Comparison of ENCODE assay signal across 8 cellular contexts in the genomic region with DNA sequence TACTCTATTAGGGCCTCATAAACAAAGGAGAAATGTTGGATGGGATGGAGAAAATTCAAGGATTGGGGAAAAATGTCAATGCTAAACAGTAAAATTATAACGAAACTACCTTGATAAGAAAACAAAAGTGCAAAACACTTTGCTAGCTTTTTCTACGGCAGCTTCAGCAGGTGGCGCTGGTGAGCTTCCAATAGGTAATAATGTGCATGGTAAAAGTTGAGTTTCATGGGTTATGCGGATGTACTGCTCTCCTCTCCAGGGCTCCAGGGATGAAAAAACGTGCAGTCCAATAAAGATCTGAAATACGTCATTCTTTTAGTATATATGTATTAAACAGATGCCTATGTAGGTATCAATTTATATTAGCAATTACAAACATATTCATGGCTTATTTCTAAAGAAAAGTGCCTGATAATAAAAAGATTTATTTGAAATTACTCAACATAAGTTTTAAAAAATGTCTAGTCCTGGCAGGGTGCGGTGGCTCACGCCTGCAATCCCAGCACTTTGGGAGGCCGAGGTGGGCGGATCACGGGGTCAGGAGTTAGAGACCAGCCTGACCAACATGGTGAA.
A peak's percentile ranks its signal among the peaks of the same experiment; 100 is the strongest.
DNase-seq lines count a peak whose midpoint lies in the region; ATAC-seq and TF ChIP-seq lines count a peak whose summit lies in the region.

No MANE protein-coding gene starts in this region.

- no peak overlapping the region for H3K23ac ChIP-seq in IMR-90 (ENCODE audit: low read depth, low read length)

- no peak overlapping the region for H2BK120ac ChIP-seq in IMR-90 (ENCODE audit: low read depth, low read length)

- TF ChIP-seq RAD21 in IMR-90 (IDR thresholded peaks at IDR 0.05; ENCODE audit: low read length), result peak; percentile 93

- peak; percentile 89 for ATAC-seq in GM21529 (IDR thresholded peaks at IDR 0.05; ENCODE audit: unreplicated experiment)
- ATAC-seq in IMR-90 (ENCODE audit: low read depth), result peak; percentile 56; the same call in 1 of the 2 replicates
- ATAC-seq in left lobe of liver, result peak; percentile 83

- H3K27ac ChIP-seq in IMR-90 (ENCODE audit: insufficient read depth, low read length) (no peak overlapping the region), PC-9 (no peak overlapping the region)

- DNase-seq in NCI-H1417 (lab: John Stamatoyannopoulos, UW) (peak; percentile 38 to 82 (median 55)), NCI-H1417 treated with DMSO at 0.1 percent for 48 hours (lab: John Stamatoyannopoulos, UW) (no peak), IMR-90 (peak; percentile 66), PC-9 (peak; percentile 20 to 36), T47D (ENCODE audit: low read depth in 1 of 2, low spot score in 1 of 2) (peak; percentile 26 to 70), left lobe of liver (ENCODE audit: low spot score) (peak; percentile 49)
- DNase-seq in stimulated activated CD8-positive, alpha-beta memory T cell treated with anti-CD3 and anti-CD28 coated beads, Interleukin-4, amount 100 ng/mL, for 48 hours, result peak; percentile 71

- no peaks in the 10 kb centered on the region for H3K36me3 ChIP-seq in IMR-90 (ENCODE audit: control insufficient read depth, insufficient read depth, low read length)
- no peaks in the 10 kb centered on the region for H3K36me3 ChIP-seq in PC-9 (ENCODE audit: low read depth)

- no peak overlapping the region for H4K8ac ChIP-seq in IMR-90 (ENCODE audit: low read depth in 2 of 2, low read length in 2 of 2)

- intact Hi-C loops in IMR-90 (cut with micrococcal nuclease), result loop anchor here (10.0 kb wide), 1 partner anchor 643 kb away; no protein-coding TSS in a partner anchor
- intact Hi-C loops in PC-9 (cut with micrococcal nuclease; ENCODE audit: unreplicated experiment), result loop anchor here (5.0 kb wide), 2 partner anchors 340 to 1495 kb away; no protein-coding TSS in a partner anchor

- H3K79me1 ChIP-seq in IMR-90 (ENCODE audit: low read depth in 1 of 2, low read length in 2 of 2), result no peaks in the 10 kb centered on the region

- H3K79me2 ChIP-seq in PC-9 (ENCODE audit: low read depth), result no peaks in the 10 kb centered on the region

- TF ChIP-seq CTCF in IMR-90 (conservative IDR thresholded peaks at IDR 0.05; ENCODE audit: low read depth, low read length) (peak; percentile 90), PC-9 (conservative IDR thresholded peaks at IDR 0.05) (peak; percentile 87)

- no peaks in the 10 kb centered on the region for H3K9me2 ChIP-seq in PC-9 (ENCODE audit: insufficient read depth)

- no peak overlapping the region for H2AK5ac ChIP-seq in IMR-90 (ENCODE audit: low read depth, low read length)

- H3K4ac ChIP-seq in IMR-90 (ENCODE audit: low read depth, low read length), result no peak overlapping the region

- 0 out of 2 replicates have a peak, but pooled peaks have one; percentile 44 for TF ChIP-seq POLR2A in IMR-90 (IDR thresholded peaks at IDR 0.05; ENCODE audit: low read depth, low read length)

- no peak overlapping the region for H3K18ac ChIP-seq in IMR-90 (ENCODE audit: low read depth, low read length)

- H3K14ac ChIP-seq in IMR-90 (replicated peaks; ENCODE audit: low read depth, low read length), result no peak overlapping the region

- H2AK9ac ChIP-seq in IMR-90 (replicated peaks; ENCODE audit: low read depth, low read length, poor library complexity), result no peak overlapping the region

- no peaks in the 10 kb centered on the region for H3K9me1 ChIP-seq in IMR-90 (ENCODE audit: insufficient read depth, low read length)

- no peak overlapping the region for H4K91ac ChIP-seq in IMR-90 (ENCODE audit: insufficient read depth, low read depth, low read length)

- H3K9ac ChIP-seq in IMR-90 (ENCODE audit: low read depth, low read length), result no peak overlapping the region

- H3K4me3 ChIP-seq in IMR-90 (ENCODE audit: insufficient read depth, low read depth, low read length) (no peak overlapping the region), PC-9 (no peak overlapping the region; the same call in 1 of the 2 replicates)

- whole genome bisulfite sequencing in IMR-90 (ENCODE audit: extremely low coverage in 2 of 2, insufficient read length in 1 of 2), 2 experiments, result no CpG with 5 or more reads among the region's 11 CpGs

- no peaks in the 10 kb centered on the region for H3K9me3 ChIP-seq in IMR-90 (ENCODE audit: control insufficient read depth, insufficient read depth, low read length)
- no peaks in the 10 kb centered on the region for H3K9me3 ChIP-seq in PC-9 (ENCODE audit: insufficient read depth, low read depth)

- H3K27me3 ChIP-seq in IMR-90 (ENCODE audit: control insufficient read depth, insufficient read depth, low read length) (no peaks in the 10 kb centered on the region), PC-9 (ENCODE audit: insufficient read depth, low read depth) (no peaks in the 10 kb centered on the region)

- H3K4me2 ChIP-seq in IMR-90 (ENCODE audit: low read depth, low read length), result peak overlapping the region; percentile 51; the same call in 1 of the 2 replicates
- H3K4me2 ChIP-seq in PC-9, result peak overlapping the region; percentile 53

- H2AFZ ChIP-seq in IMR-90 (replicated peaks; ENCODE audit: low read length, poor library complexity) (no peak overlapping the region), PC-9 (peak overlapping the region; percentile 1; the same call in 1 of the 2 replicates)

- POLR2A ChIA-PET in IMR-90 (lab: Charles Lee; ENCODE audit: unreplicated experiment) (no interaction called here), PC-9 (lab: Charles Lee; ENCODE audit: unreplicated experiment) (no interaction called here)

- H3K4me1 ChIP-seq in IMR-90 (ENCODE audit: control insufficient read depth, insufficient read depth, low read length) (no peaks in the 10 kb centered on the region), PC-9 (replicated peaks; ENCODE audit: insufficient read depth) (no peaks in the 10 kb centered on the region)

- H2BK15ac ChIP-seq in IMR-90 (ENCODE audit: low read depth, low read length), result no peak overlapping the region

- dilution Hi-C loops in IMR-90 (cut with HindIII; ENCODE audit: low sequenced_read_pairs, unreplicated experiment), result no loop called here

- no peak overlapping the region for H2BK20ac ChIP-seq in IMR-90 (ENCODE audit: low read depth, low read length)

- CTCF ChIA-PET in IMR-90 (lab: Yijun Ruan, JAX) (interaction anchor here (0.6 kb wide), 1 partner anchor 756 kb away, joined by 3 read pairs; no protein-coding TSS in a partner anchor), PC-9 (lab: Charles Lee) (no interaction called here)

- H4K5ac ChIP-seq in IMR-90 (ENCODE audit: low read depth, low read length), result no peak overlapping the region

- no peaks in the 10 kb centered on the region for H3F3A ChIP-seq in PC-9 (ENCODE audit: insufficient read depth, low read depth)

- H4K20me1 ChIP-seq in IMR-90 (ENCODE audit: insufficient read depth, low read length) (no peaks in the 10 kb centered on the region), PC-9 (ENCODE audit: insufficient read depth) (no peaks in the 10 kb centered on the region)

- BruUV-seq in IMR-90 (replicated peaks; lab: Mats Ljungman, UMichigan) (no TSS peak), PC-9 (replicated peaks; lab: Mats Ljungman, UMichigan) (no TSS peak)

- in situ Hi-C loops in IMR-90 (cut with MboI; ENCODE audit: low sequenced_read_pairs), result no loop called here
- in situ Hi-C loops in T47D (cut with HindIII; ENCODE audit: low pct_unique_long_range_greater_than_20kb, low sequenced_read_pairs), result no loop called here

- H3K56ac ChIP-seq in IMR-90 (ENCODE audit: extremely low read depth, insufficient read depth, low read length), result no peak overlapping the region

- no peak overlapping the region for H2BK5ac ChIP-seq in IMR-90 (ENCODE audit: low read depth, low read length, poor library complexity, severe bottlenecking)

TF ChIP-seq in IMR-90, 13 proteins besides CTCF, POLR2A, EP300 and RAD21:
- TF ChIP-seq SMC3 (IDR thresholded peaks at IDR 0.05; ENCODE audit: low read depth, low read length) (peak; percentile 88), MXI1 (IDR thresholded peaks at IDR 0.05; ENCODE audit: borderline replicate concordance, low read depth, low read length) (no peak)
